Comparison of ENCODE assay signal across 8 cellular contexts in genomic region chr11:19712281-19713220, GRCh38. TPM values are rescaled to one million over a fixed set of nuclear protein-coding genes. Genes with fewer than 3 reads are reported as not detected.
A peak's percentile ranks its signal among the peaks of the same experiment; 100 is the strongest.
DNase-seq lines count a peak whose midpoint lies in the region; ATAC-seq, FAIRE-seq and TF ChIP-seq lines count a peak whose summit lies in the region.

A gene with protein sequence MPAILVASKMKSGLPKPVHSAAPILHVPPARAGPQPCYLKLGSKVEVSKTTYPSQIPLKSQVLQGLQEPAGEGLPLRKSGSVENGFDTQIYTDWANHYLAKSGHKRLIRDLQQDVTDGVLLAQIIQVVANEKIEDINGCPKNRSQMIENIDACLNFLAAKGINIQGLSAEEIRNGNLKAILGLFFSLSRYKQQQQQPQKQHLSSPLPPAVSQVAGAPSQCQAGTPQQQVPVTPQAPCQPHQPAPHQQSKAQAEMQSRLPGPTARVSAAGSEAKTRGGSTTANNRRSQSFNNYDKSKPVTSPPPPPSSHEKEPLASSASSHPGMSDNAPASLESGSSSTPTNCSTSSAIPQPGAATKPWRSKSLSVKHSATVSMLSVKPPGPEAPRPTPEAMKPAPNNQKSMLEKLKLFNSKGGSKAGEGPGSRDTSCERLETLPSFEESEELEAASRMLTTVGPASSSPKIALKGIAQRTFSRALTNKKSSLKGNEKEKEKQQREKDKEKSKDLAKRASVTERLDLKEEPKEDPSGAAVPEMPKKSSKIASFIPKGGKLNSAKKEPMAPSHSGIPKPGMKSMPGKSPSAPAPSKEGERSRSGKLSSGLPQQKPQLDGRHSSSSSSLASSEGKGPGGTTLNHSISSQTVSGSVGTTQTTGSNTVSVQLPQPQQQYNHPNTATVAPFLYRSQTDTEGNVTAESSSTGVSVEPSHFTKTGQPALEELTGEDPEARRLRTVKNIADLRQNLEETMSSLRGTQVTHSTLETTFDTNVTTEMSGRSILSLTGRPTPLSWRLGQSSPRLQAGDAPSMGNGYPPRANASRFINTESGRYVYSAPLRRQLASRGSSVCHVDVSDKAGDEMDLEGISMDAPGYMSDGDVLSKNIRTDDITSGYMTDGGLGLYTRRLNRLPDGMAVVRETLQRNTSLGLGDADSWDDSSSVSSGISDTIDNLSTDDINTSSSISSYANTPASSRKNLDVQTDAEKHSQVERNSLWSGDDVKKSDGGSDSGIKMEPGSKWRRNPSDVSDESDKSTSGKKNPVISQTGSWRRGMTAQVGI (N-terminal part only) (plus strand): TSS chr11:19712837. CDS start chr11:19713696, 859 bp downstream.

- H3K9me3 ChIP-seq in T-helper 17 cell (ENCODE audit: control insufficient read depth, low read length, poor library complexity, severe bottlenecking) (no peaks in the 10 kb centered on the region), ascending aorta (no peaks in the 10 kb centered on the region), right cardiac atrium (ENCODE audit: control insufficient read depth, low read length) (no peaks in the 10 kb centered on the region), psoas muscle (no peaks in the 10 kb centered on the region)

- TF ChIP-seq POLR2A in GM12892 (IDR thresholded peaks at IDR 0.05; ENCODE audit: low read depth, low read length): peak; percentile 46; the same call in 1 of the 2 replicates

- peak; percentile 87 for FAIRE-seq in GM12892 (lab: Jason Lieb, UNC)

- peak within 1 kb of the TSS; percentile 92 to 98 for H3K4me3 ChIP-seq in ascending aorta
- peak within 1 kb of the TSS; percentile 66 for H3K4me3 ChIP-seq in right cardiac atrium (ENCODE audit: low read length)
- H3K4me3 ChIP-seq in psoas muscle: peak within 1 kb of the TSS; percentile 76

- peak within 1 kb of the TSS; percentile 88 for H3K27ac Mint-ChIP-seq in T-helper 17 cell

- peaks cover 20% of the 10 kb centered on the region for H3K4me1 Mint-ChIP-seq in T-helper 17 cell

- TF ChIP-seq CTCF in ascending aorta (IDR thresholded peaks at IDR 0.05) (peak in 1 of 3 experiments; percentile 9), psoas muscle (IDR thresholded peaks at IDR 0.05) (no peak)

- peaks cover 37% of the 10 kb centered on the region for H3K27me3 Mint-ChIP-seq in T-helper 17 cell

- DNase-seq in GM12892 (ENCODE audit: insufficient read length) (peak; percentile 81), NCI-H1417 (lab: John Stamatoyannopoulos, UW) (peak; percentile 93 to 94 (median 93)), T-helper 17 cell (peak; percentile 65 to 73 (median 72)), ascending aorta (ENCODE audit: low spot score in 2 of 2) (peak; percentile 80 to 95), right cardiac atrium (peak; percentile 94 to 97 (median 96)), psoas muscle (peak; percentile 93 to 96), ureter (ENCODE audit: low spot score) (peak; percentile 94)

- H3K4me3 Mint-ChIP-seq in T-helper 17 cell: peak within 1 kb of the TSS; percentile 97

- peak; percentile 100 for ATAC-seq in HG02759 (IDR thresholded peaks at IDR 0.05; ENCODE audit: unreplicated experiment)
- ATAC-seq in T-helper 17 cell: peak; percentile 100
- ATAC-seq in right cardiac atrium: peak; percentile 98
- peak; percentile 97 to 99 (median 98) for ATAC-seq in psoas muscle

- intact Hi-C loops in ascending aorta (cut with DNase I) (loop anchor here (1.0 to 5.0 kb wide), 3 partner anchors 18 to 135 kb away; no protein-coding TSS in a partner anchor), right cardiac atrium (cut with DNase I) (loop anchor here in 2 of 4 donors (2.0 to 10.0 kb wide), 2 partner anchors 14 to 138 kb away; no protein-coding TSS in a partner anchor), psoas muscle (cut with DNase I) (no loop called here)

- peaks cover 2% of the 10 kb centered on the region for H3K36me3 Mint-ChIP-seq in T-helper 17 cell (ENCODE audit: low read depth)

- H3K36me3 ChIP-seq in ascending aorta (no peaks in the 10 kb centered on the region), psoas muscle (ENCODE audit: insufficient read depth in 1 of 2, low read depth in 1 of 2) (no peaks in the 10 kb centered on the region)

- H3K27me3 ChIP-seq in ascending aorta: no peaks in the 10 kb centered on the region
- H3K27me3 ChIP-seq in right cardiac atrium (ENCODE audit: control insufficient read depth, insufficient read depth): no peaks in the 10 kb centered on the region
- peaks cover 0 to 24% (median 6%) of the 10 kb centered on the region in 3 donors for H3K27me3 ChIP-seq in psoas muscle (ENCODE audit: insufficient read depth in 3 of 3, low read length in 2 of 3)

- H3K4me1 ChIP-seq in ascending aorta (peaks cover 0 to 16% of the 10 kb centered on the region in 2 donors), right cardiac atrium (ENCODE audit: control insufficient read depth, insufficient read depth, low read length) (peaks cover 9% of the 10 kb centered on the region), psoas muscle (peaks cover 6% of the 10 kb centered on the region)

- H3K27ac ChIP-seq in ascending aorta: peak within 1 kb of the TSS; percentile 97 to 98
- peak within 1 kb of the TSS; percentile 80 for H3K27ac ChIP-seq in right cardiac atrium (ENCODE audit: low read length)
- H3K27ac ChIP-seq in psoas muscle: peak within 1 kb of the TSS; percentile 94

- under 1% methylated on average over 91 of the region's 91 CpGs for WGBS in right cardiac atrium
- WGBS in psoas muscle, 3 donors: 0 to 1% (median 0%) methylated on average over 78 to 91 of the region's 91 CpGs

RNA-seq across cellular contexts. Expression of the gene that starts here (rescaled TPM):
- polyA plus RNA-seq in GM12892 (2012; ENCODE audit: missing spikeins): 1.2 TPM
- total RNA-seq in T-helper 17 cell (1 to 10 TPM in 1 of 2 donors, under 1 TPM in 1; 0.96 to 1.3 TPM), ascending aorta (62.6 TPM), right cardiac atrium (10 to 100 TPM in 2 of 4 donors, 1 to 10 TPM in 2; 7.9 to 12.9 (median 10.1) TPM), psoas muscle (10 to 100 TPM in 1 of 4 donors, 1 to 10 TPM in 3; 2.1 to 21.8 (median 4.4) TPM), ureter (47.3 TPM)
- polyA plus RNA-seq in right cardiac atrium (4.4 TPM), psoas muscle (1 to 10 TPM in 1 of 3 donors, under 1 TPM in 2; 0.68 to 4.4 (median 0.86) TPM)

Comparison
In these comparisons a context has a peak if more than half of its experiments do, and no peak if none do; other contexts are left out.
1. Peak in every context shown above with its lines: DNase-seq, ATAC-seq, H3K4me3 ChIP-seq and H3K27ac ChIP-seq.